In genomic region chr15:63181658-63182057, GRCh38 we compare ENCODE assay signal across 25 cellular contexts.
"Had no signal": no experiment of that assay in that cellular context is flagged by ENCODE, and none has a peak within 500 bp of the region (broad histone marks: within the 10 kb centered on the region; RNA-seq: fewer than 3 reads in every experiment).

No MANE protein-coding gene starts in this region.

- H3K4me3 ChIP-seq: esophagus squamous epithelium, lower lobe of right lung, right lobe of liver, thoracic aorta had no signal

- H3K4me1 ChIP-seq: lower lobe of right lung, right lobe of liver had no signal

- H3K36me3 Mint-ChIP-seq: brain, naive B cell, type B pancreatic cell had no signal

- H3K27me3 ChIP-seq: esophagus squamous epithelium, right lobe of liver had no signal

- ATAC-seq: activated CD8-positive, alpha-beta T cell treated with anti-CD3 and anti-CD28 coated beads for 36 hours; activated naive CD8-positive, alpha-beta T cell treated with anti-CD3 and anti-CD28 coated beads, Interleukin-2, amount 50 U/mL, for 24 hours; left lobe of liver; lower lobe of right lung had no signal

- H3K4me3 Mint-ChIP-seq: activated CD4-positive, alpha-beta T cell treated with anti-CD3 and anti-CD28 coated beads, Interleukin-2, amount 10 ng/mL, durations not matched to agents 7 days and 5 days; activated CD8-positive, alpha-beta T cell treated with anti-CD3 and anti-CD28 coated beads for 36 hours; activated naive CD8-positive, alpha-beta T cell treated with anti-CD3 and anti-CD28 coated beads, Interleukin-2, amount 50 U/mL, for 24 hours; activated T-helper 1 cell treated with anti-CD3 and anti-CD28 coated beads, Interleukin-12 subunit alpha, Interleukin-12 subunit beta, Interleukin-2, Interleukin-4 antibody, amounts not matched to agents 30 ng/mL and 10 ng/mL and 1 ng/mL, durations not matched to agents 14 hours and 24 hours and 36 hours; naive B cell; type B pancreatic cell had no signal

- H3K4me1 Mint-ChIP-seq: naive B cell had no signal

- DNase-seq: activated CD4-positive, alpha-beta T cell treated with anti-CD3 and anti-CD28 coated beads, Interleukin-2, amount 10 ng/mL, durations not matched to agents 7 days and 5 days; activated CD4-positive, CD25-positive, alpha-beta regulatory T cell treated with anti-CD3 and anti-CD28 coated beads, Interleukin-2, amount 50 U/mL, for 72 hours; activated CD8-positive, alpha-beta T cell treated with anti-CD3 and anti-CD28 coated beads for 36 hours; activated gamma-delta T cell; activated naive CD4-positive, alpha-beta T cell treated with anti-CD3 and anti-CD28 coated beads, Interleukin-2, amount 50 U/mL, for 16 hours; activated naive CD8-positive, alpha-beta T cell treated with anti-CD3 and anti-CD28 coated beads, Interleukin-2, amount 50 U/mL, for 24 hours; anterior cingulate cortex; central memory CD4-positive, alpha-beta T cell; effector memory CD4-positive, alpha-beta T cell; esophagus squamous epithelium; foreskin fibroblast; lower lobe of right lung; naive B cell; nucleus accumbens; right lobe of liver; small intestine; stimulated activated CD8-positive, alpha-beta memory T cell treated with anti-CD3 and anti-CD28 coated beads, Interleukin-4, amount 100 ng/mL, for 48 hours; stimulated activated naive CD4-positive, alpha-beta T cell; T-helper 2 cell had no signal

- H3K27ac Mint-ChIP-seq: activated CD4-positive, alpha-beta T cell treated with anti-CD3 and anti-CD28 coated beads, Interleukin-2, amount 10 ng/mL, durations not matched to agents 7 days and 5 days; activated CD8-positive, alpha-beta T cell treated with anti-CD3 and anti-CD28 coated beads for 36 hours; activated naive CD8-positive, alpha-beta T cell treated with anti-CD3 and anti-CD28 coated beads, Interleukin-2, amount 50 U/mL, for 24 hours; activated T-helper 1 cell treated with anti-CD3 and anti-CD28 coated beads, Interleukin-12 subunit alpha, Interleukin-12 subunit beta, Interleukin-2, Interleukin-4 antibody, amounts not matched to agents 30 ng/mL and 10 ng/mL and 1 ng/mL, durations not matched to agents 14 hours and 24 hours and 36 hours; naive B cell; type B pancreatic cell had no signal

- H3K36me3 ChIP-seq: esophagus squamous epithelium, lower lobe of right lung, right lobe of liver, thoracic aorta had no signal

- H3K27me3 Mint-ChIP-seq: activated CD8-positive, alpha-beta T cell treated with anti-CD3 and anti-CD28 coated beads for 36 hours; activated naive CD8-positive, alpha-beta T cell treated with anti-CD3 and anti-CD28 coated beads, Interleukin-2, amount 50 U/mL, for 24 hours; brain; naive B cell; type B pancreatic cell had no signal

- H3K27ac ChIP-seq: esophagus squamous epithelium, lower lobe of right lung, right lobe of liver, thoracic aorta, VCaP had no signal

- FAIRE-seq: small intestine had no signal

- H3K9me3 Mint-ChIP-seq: activated CD4-positive, alpha-beta T cell treated with anti-CD3 and anti-CD28 coated beads, Interleukin-2, amount 10 ng/mL, durations not matched to agents 7 days and 5 days; activated CD8-positive, alpha-beta T cell treated with anti-CD3 and anti-CD28 coated beads for 36 hours; activated naive CD8-positive, alpha-beta T cell treated with anti-CD3 and anti-CD28 coated beads, Interleukin-2, amount 50 U/mL, for 24 hours; activated T-helper 1 cell treated with anti-CD3 and anti-CD28 coated beads, Interleukin-12 subunit alpha, Interleukin-12 subunit beta, Interleukin-2, Interleukin-4 antibody, amounts not matched to agents 30 ng/mL and 10 ng/mL and 1 ng/mL, durations not matched to agents 14 hours and 24 hours and 36 hours; naive B cell had no signal

- H3K9me3 ChIP-seq: esophagus squamous epithelium, lower lobe of right lung, right lobe of liver, thoracic aorta had no signal
